ENCODE assay signal across 25 cellular contexts in genomic region chr3:123008808-123009207, GRCh38. TPM values are rescaled to one million over a fixed set of nuclear protein-coding genes. Genes with fewer than 3 reads are reported as not detected.
"Had no signal": no experiment of that assay in that cellular context is flagged by ENCODE, and none has a peak within 500 bp of the region (broad histone marks: within the 10 kb centered on the region; RNA-seq: fewer than 3 reads in every experiment).

No MANE protein-coding gene starts in this region.

- H3K27ac ChIP-seq: epithelial cell of prostate, esophagus muscularis mucosa, gastrocnemius medialis, heart right ventricle, neural progenitor cell, parathyroid adenoma, psoas muscle, right lobe of liver, suprapubic skin, thyroid gland had no signal

- H3K9me3 Mint-ChIP-seq: dendritic cell treated with granulocyte-macrophage colony-stimulating factor and Interleukin-4, amounts not matched to agents 40 ng/mL and 50 ng/mL, for 4 days; effector memory CD8-positive, alpha-beta T cell; memory B cell; natural killer cell treated with Interleukin-12 subunit alpha and Interleukin-12 subunit beta and Interleukin-15 and Interleukin-18, amount 100 ng/mL, for 72 hours; neural progenitor cell; stimulated activated effector memory CD8-positive, alpha-beta T cell treated with anti-CD3 and anti-CD28 coated beads, Interleukin-12 subunit alpha, Interleukin-12 subunit beta, amount 100 ng/mL, for 72 hours; type B pancreatic cell had no signal

- ATAC-seq: effector memory CD8-positive, alpha-beta T cell; gastrocnemius medialis; heart right ventricle; left lobe of liver; natural killer cell treated with Interleukin-12 subunit alpha and Interleukin-12 subunit beta and Interleukin-15 and Interleukin-18, amount 100 ng/mL, for 72 hours; psoas muscle; right lobe of liver; stimulated activated effector memory CD8-positive, alpha-beta T cell treated with anti-CD3 and anti-CD28 coated beads, Interleukin-12 subunit alpha, Interleukin-12 subunit beta, amount 100 ng/mL, for 72 hours; stimulated activated naive CD8-positive, alpha-beta T cell treated with anti-CD3 and anti-CD28 coated beads, Interleukin-15, Interleukin-2, amounts not matched to agents 100 U/mL and 50 U/mL, for 24 hours had no signal

- H3K27ac Mint-ChIP-seq: dendritic cell treated with granulocyte-macrophage colony-stimulating factor and Interleukin-4, amounts not matched to agents 40 ng/mL and 50 ng/mL, for 4 days; memory B cell; natural killer cell treated with Interleukin-12 subunit alpha and Interleukin-12 subunit beta and Interleukin-15 and Interleukin-18, amount 100 ng/mL, for 72 hours; stimulated activated effector memory CD8-positive, alpha-beta T cell treated with anti-CD3 and anti-CD28 coated beads, Interleukin-12 subunit alpha, Interleukin-12 subunit beta, amount 100 ng/mL, for 72 hours; type B pancreatic cell had no signal

- H3K9me3 ChIP-seq: esophagus muscularis mucosa, gastrocnemius medialis, heart right ventricle, psoas muscle, right lobe of liver, suprapubic skin, thyroid gland had no signal

- H3K4me3 ChIP-seq: esophagus muscularis mucosa, gastrocnemius medialis, heart right ventricle, neural progenitor cell, psoas muscle, right lobe of liver, suprapubic skin, thyroid gland had no signal

- H3K4me3 Mint-ChIP-seq: dendritic cell treated with granulocyte-macrophage colony-stimulating factor and Interleukin-4, amounts not matched to agents 40 ng/mL and 50 ng/mL, for 4 days; effector memory CD8-positive, alpha-beta T cell; memory B cell; natural killer cell treated with Interleukin-12 subunit alpha and Interleukin-12 subunit beta and Interleukin-15 and Interleukin-18, amount 100 ng/mL, for 72 hours; stimulated activated effector memory CD8-positive, alpha-beta T cell treated with anti-CD3 and anti-CD28 coated beads, Interleukin-12 subunit alpha, Interleukin-12 subunit beta, amount 100 ng/mL, for 72 hours; type B pancreatic cell had no signal

- DNase-seq: effector memory CD8-positive, alpha-beta T cell; gastrocnemius medialis; heart right ventricle; kidney glomerular epithelial cell; midbrain; occipital lobe; psoas muscle; retina; right lobe of liver; stimulated activated CD4-positive, alpha-beta T cell treated with anti-CD3 and anti-CD28 coated beads, Interleukin-4, amount 100 ng/mL, for 1 hour; stimulated activated CD8-positive, alpha-beta memory T cell treated with anti-CD3 and anti-CD28 coated beads, Interleukin-4, amount 100 ng/mL, for 48 hours; stimulated activated naive CD8-positive, alpha-beta T cell treated with anti-CD3 and anti-CD28 coated beads, Interleukin-15, Interleukin-2, amounts not matched to agents 100 U/mL and 50 U/mL, for 24 hours; thyroid gland had no signal

- H3K36me3 ChIP-seq: esophagus muscularis mucosa, gastrocnemius medialis, heart right ventricle, neural progenitor cell, right lobe of liver, suprapubic skin, thyroid gland had no signal

- H3K4me1 Mint-ChIP-seq: memory B cell; stimulated activated effector memory CD8-positive, alpha-beta T cell treated with anti-CD3 and anti-CD28 coated beads, Interleukin-12 subunit alpha, Interleukin-12 subunit beta, amount 100 ng/mL, for 72 hours had no signal

- H3K4me1 ChIP-seq: esophagus muscularis mucosa, gastrocnemius medialis, parathyroid adenoma, psoas muscle, right lobe of liver, suprapubic skin, thyroid gland had no signal

- H3K27me3 ChIP-seq: gastrocnemius medialis, heart right ventricle, neural progenitor cell, right lobe of liver, thyroid gland had no signal

- H3K36me3 Mint-ChIP-seq: natural killer cell treated with Interleukin-12 subunit alpha and Interleukin-12 subunit beta and Interleukin-15 and Interleukin-18, amount 100 ng/mL, for 72 hours; stimulated activated effector memory CD8-positive, alpha-beta T cell treated with anti-CD3 and anti-CD28 coated beads, Interleukin-12 subunit alpha, Interleukin-12 subunit beta, amount 100 ng/mL, for 72 hours; type B pancreatic cell had no signal

RNA-seq across cellular contexts. Expression of gene SEMA5B, which starts 18.8 kb away (rescaled TPM):
- total RNA-seq: fibroblast of villous mesenchyme; natural killer cell treated with Interleukin-12 subunit alpha and Interleukin-12 subunit beta and Interleukin-15 and Interleukin-18, amount 100 ng/mL, for 72 hours had no signal
